Comparison of ENCODE assay signal across 8 cellular contexts in the genomic region with DNA sequence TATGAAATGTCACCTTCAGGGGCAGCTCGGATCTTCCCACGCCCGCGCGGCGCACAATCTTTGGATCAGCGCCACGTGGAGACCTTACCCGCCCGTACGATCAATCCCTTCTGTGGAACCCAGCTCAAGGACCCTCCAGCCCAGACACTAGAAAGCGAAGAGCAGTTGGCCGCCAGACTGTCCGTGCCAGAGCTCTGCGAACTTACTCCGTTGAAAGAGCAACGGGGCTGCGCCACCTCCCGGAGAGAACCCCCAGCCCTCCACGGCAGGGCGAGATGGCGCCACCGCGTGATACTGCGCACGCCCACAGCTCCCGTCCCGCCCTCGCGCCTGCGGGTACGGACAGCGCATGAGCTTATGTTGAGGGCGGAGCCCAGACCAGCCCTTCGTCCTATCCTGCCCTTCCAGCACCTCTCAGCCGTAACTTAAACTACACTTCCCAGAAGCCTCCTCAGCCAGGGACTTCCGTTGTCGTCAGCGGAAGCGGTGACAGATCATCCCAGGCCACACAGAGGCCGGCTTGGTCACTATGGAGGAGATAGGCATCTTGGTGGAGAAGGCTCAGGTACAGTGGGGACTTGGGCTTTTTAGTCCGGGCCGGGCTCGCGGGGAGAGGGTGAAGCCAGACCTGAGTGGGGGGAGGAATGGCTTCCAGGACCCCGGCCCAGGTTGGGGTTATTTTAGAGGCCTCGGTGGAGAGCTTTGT. TPM values are rescaled to one million over a fixed set of nuclear protein-coding genes. Genes with fewer than 3 reads are reported as not detected.
DNase-seq lines count a peak whose midpoint lies in the region; ATAC-seq lines count a peak whose summit lies in the region.

A gene (plus strand): TSS at position 492 of the 706 bp plus-strand sequence. CDS start 38 bp downstream, at position 530.

- H3K36me3 Mint-ChIP-seq in effector memory CD8-positive, alpha-beta T cell (ENCODE audit: insufficient read depth), result peaks cover 41% of the 10 kb centered on the region
- peaks cover 16% of the 10 kb centered on the region for H3K36me3 Mint-ChIP-seq in memory B cell

- H3K27ac Mint-ChIP-seq in effector memory CD8-positive, alpha-beta T cell, result peak within 1 kb of the TSS; percentile 98
- peak within 1 kb of the TSS; percentile 96 for H3K27ac Mint-ChIP-seq in memory B cell

- no peaks in the 10 kb centered on the region for H3K27me3 Mint-ChIP-seq in effector memory CD8-positive, alpha-beta T cell
- no peaks in the 10 kb centered on the region for H3K27me3 Mint-ChIP-seq in memory B cell

- H3K4me1 Mint-ChIP-seq in effector memory CD8-positive, alpha-beta T cell (ENCODE audit: low read depth in 2 of 2), result peaks cover 37 to 43% of the 10 kb centered on the region in 2 donors
- H3K4me1 Mint-ChIP-seq in memory B cell, result peaks cover 23% of the 10 kb centered on the region

- H3K9me3 Mint-ChIP-seq in effector memory CD8-positive, alpha-beta T cell, result no peaks in the 10 kb centered on the region
- H3K9me3 Mint-ChIP-seq in memory B cell, result no peaks in the 10 kb centered on the region

- peak; percentile 93 for ATAC-seq in GM19468 (IDR thresholded peaks at IDR 0.05; ENCODE audit: extremely low read depth, unreplicated experiment)
- peak; percentile 93 for ATAC-seq in effector memory CD8-positive, alpha-beta T cell (replicated peaks)
- ATAC-seq in memory B cell (ENCODE audit: low read depth), result peak; percentile 94

- DNase-seq in COLO668 (lab: John Stamatoyannopoulos, UW; ENCODE audit: unreplicated experiment), result peak; percentile 98
- peak; percentile 100 for DNase-seq in HT-29 (ENCODE audit: low spot score)
- DNase-seq in NOMO-1 (lab: John Stamatoyannopoulos, UW; ENCODE audit: unreplicated experiment in 2 of 2), result peak; percentile 99
- DNase-seq in activated CD8-positive, alpha-beta memory T cell treated with anti-CD3 and anti-CD28 coated beads for 4 hours (ENCODE audit: low read depth in 2 of 2), result peak; percentile 97
- DNase-seq in effector memory CD8-positive, alpha-beta T cell, result peak; percentile 98
- DNase-seq in memory B cell (ENCODE audit: low spot score in 2 of 2), result peak; percentile 95 to 98
- DNase-seq in stimulated activated CD8-positive, alpha-beta memory T cell treated with anti-CD3 and anti-CD28 coated beads, Interleukin-12 subunit alpha, Interleukin-12 subunit beta, amount 100 ng/mL, for 4 hours (ENCODE audit: low read depth), result peak; percentile 99

- peak within 1 kb of the TSS; percentile 95 to 96 for H3K4me3 Mint-ChIP-seq in effector memory CD8-positive, alpha-beta T cell
- peak within 1 kb of the TSS; percentile 94 for H3K4me3 Mint-ChIP-seq in memory B cell

RNA-seq across cellular contexts. Expression of the gene that starts here (rescaled TPM):
- total RNA-seq in HT-29 (2014; rRNA removed; shearing (Covaris generic)), result 284 and 351 TPM in 2 replicates

Comparison
In these comparisons a context has a peak if more than half of its experiments do, and no peak if none do; other contexts are left out.
1. Peak in every context shown above with its lines: DNase-seq and ATAC-seq.